1 cellular context compared by ENCODE assay signal in the genomic region with DNA sequence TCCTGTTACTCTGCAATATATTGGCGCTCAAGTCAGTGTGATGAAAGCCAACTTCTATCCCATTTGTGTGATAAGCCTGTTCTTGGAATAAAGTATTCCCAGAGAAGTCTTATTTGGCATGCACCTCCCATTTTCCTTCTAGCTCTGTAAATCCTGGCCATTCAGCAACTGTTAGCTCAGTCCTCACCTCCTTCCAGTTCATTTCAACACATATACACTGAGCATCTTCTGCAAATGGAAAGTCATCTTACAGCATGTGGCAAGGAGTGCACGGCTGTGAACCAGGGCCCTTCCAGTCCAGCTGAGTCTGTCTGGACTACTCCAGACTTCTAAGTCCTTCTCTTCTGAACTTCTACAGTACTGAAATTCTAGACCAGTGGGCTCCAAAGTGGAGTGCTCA.
A peak's percentile ranks its signal among the peaks of the same experiment; 100 is the strongest.
TF ChIP-seq lines count a peak whose summit lies in the region.

No MANE protein-coding gene starts in this region.

TF ChIP-seq in HepG2, 621 proteins besides CTCF, POLR2A, EP300 and RAD21:
- TF ChIP-seq RBM22 (optimal IDR thresholded peaks at IDR 0.05; ENCODE audit: low read length), result peak; percentile 84
- TF ChIP-seq, protein P1, sequence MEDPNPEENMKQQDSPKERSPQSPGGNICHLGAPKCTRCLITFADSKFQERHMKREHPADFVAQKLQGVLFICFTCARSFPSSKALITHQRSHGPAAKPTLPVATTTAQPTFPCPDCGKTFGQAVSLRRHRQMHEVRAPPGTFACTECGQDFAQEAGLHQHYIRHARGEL (CRISPR knock-in tag; IDR thresholded peaks at IDR 0.05), result no peak
